10 cellular contexts compared by ENCODE assay signal in genomic region chr4:97720869-97721432, GRCh38.
DNase-seq lines count a peak whose midpoint lies in the region; ATAC-seq, FAIRE-seq and TF ChIP-seq lines count a peak whose summit lies in the region.
"Had no signal": no experiment of that assay in that cellular context is flagged by ENCODE, and none has a peak within 500 bp of the region (broad histone marks: within the 10 kb centered on the region; RNA-seq: fewer than 3 reads in every experiment).

No MANE protein-coding gene starts in this region.

- TF ChIP-seq CTCF in astrocyte of the spinal cord (IDR thresholded peaks at IDR 0.05; ENCODE audit: low read depth, low read length) = peak; percentile 38

- FAIRE-seq in GM12892 (lab: Jason Lieb, UNC) = no peak

- DNase-seq in DMS153 (lab: John Stamatoyannopoulos, UW) = peak; percentile 40
- DNase-seq in NCI-H1105 (lab: John Stamatoyannopoulos, UW) = peak; percentile 21
- DNase-seq in astrocyte of the spinal cord (ENCODE audit: low read depth, low spot score) = peak; percentile 28
- DNase-seq in myocyte (ENCODE audit: low read depth) = peak; percentile 57
- no peak for DNase-seq in AG20443 (ENCODE audit: low spot score)
- no peak for DNase-seq in GM12892 (ENCODE audit: insufficient read length)
- DNase-seq: activated naive CD4-positive, alpha-beta T cell treated with anti-CD3 and anti-CD28 coated beads for 36 hours had no signal

- H3K4me3 ChIP-seq in astrocyte of the spinal cord (ENCODE audit: low read depth, low read length) = no peak overlapping the region
- H3K4me3 ChIP-seq: mucosa of descending colon had no signal

- ATAC-seq in HG03520 (IDR thresholded peaks at IDR 0.05; ENCODE audit: unreplicated experiment) = no peak
- no peak for ATAC-seq in esophagus mucosa
- ATAC-seq: mucosa of descending colon had no signal

- no peak for TF ChIP-seq POLR2A in GM12892 (IDR thresholded peaks at IDR 0.05; ENCODE audit: low read depth, low read length)

- in situ Hi-C loops in astrocyte of the spinal cord (cut with HindIII; ENCODE audit: low sequenced_read_pairs) = no loop called here

Comparison
In these comparisons a context has a peak if more than half of its experiments do, and no peak if none do; other contexts are left out.
1. DNase-seq: peak in DMS153 (single experiment), NCI-H1105 (single experiment), astrocyte of the spinal cord (single experiment) and myocyte (single experiment); none in AG20443 (single experiment) and GM12892 (single experiment).